Comparison of ENCODE assay signal across 8 cellular contexts in the genomic region with DNA sequence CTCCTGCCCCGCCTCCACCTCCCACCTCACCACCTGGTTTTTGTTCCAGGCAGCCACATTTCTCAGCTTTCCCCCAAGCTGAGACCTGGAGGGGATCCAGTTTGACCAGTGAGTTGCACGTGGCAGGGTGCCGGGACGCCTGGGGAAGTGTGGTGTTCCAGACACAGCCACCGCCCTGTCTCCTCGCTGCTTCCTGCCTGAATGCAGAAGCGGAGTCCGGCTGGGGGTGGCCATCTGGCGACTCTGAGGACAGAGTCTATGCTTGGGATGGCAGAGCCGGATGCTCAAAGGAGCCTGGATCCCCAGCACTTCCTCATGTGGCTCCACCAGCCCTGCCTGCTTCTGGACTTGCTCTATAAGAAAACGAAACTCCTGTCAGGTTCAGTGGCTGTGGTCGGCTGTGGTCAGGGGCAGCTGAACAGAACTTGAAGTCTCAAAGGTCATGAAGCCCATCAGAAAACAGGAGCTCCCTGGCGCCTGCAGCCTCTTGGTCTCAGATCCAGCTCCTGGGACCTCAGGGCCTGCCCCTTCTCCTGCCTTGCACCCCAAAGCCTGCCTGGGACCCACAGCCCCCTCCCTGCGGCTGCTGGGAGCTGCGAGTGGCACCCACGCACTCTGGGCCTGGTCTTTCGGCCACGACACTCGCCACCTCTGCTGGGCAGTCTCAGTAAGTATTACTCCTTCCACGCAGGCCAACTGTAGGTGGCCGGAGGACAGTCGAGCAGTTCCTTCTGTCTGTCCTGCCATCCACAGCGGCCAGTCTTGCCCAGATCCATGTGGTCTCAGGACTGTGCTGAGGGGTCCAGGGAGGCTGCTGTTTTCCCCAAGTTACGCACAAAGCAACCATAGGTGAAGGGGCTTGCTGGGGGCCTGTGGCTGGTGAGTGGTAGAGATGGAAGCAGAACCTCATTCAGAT.
A peak's percentile ranks its signal among the peaks of the same experiment; 100 is the strongest.
DNase-seq lines count a peak whose midpoint lies in the region; ATAC-seq and TF ChIP-seq lines count a peak whose summit lies in the region.

No MANE protein-coding gene starts in this region.

- H3K27ac ChIP-seq in HEK293 (ENCODE audit: extremely low read depth, low read depth, low read length) (no peak overlapping the region), fibroblast of lung (ENCODE audit: insufficient read depth, low read length) (peak overlapping the region; percentile 4), trophoblast cell (ENCODE audit: low read depth, low read length) (no peak overlapping the region)

- POLR2A ChIA-PET in HEK293 (lab: Yijun Ruan, JAX) = interaction anchor here (0.6 kb wide), 1 partner anchor 240 kb away, joined by 3 read pairs; no protein-coding TSS in a partner anchor
- POLR2A ChIA-PET in Caco-2 (lab: Charles Lee) = no interaction called here

- H3K79me1 ChIP-seq in trophoblast cell (ENCODE audit: low read length) = peaks cover 12% of the 10 kb centered on the region

- H3K4me1 ChIP-seq in HEK293 (ENCODE audit: control insufficient read depth, insufficient read depth, low read length) (peaks cover 7% of the 10 kb centered on the region), fibroblast of lung (ENCODE audit: control insufficient read depth, extremely low read depth, insufficient read depth, low read length) (peaks cover 30% of the 10 kb centered on the region), trophoblast cell (ENCODE audit: control insufficient read depth in 1 of 2, insufficient read depth in 2 of 2, low read length in 2 of 2) (peaks cover 28 to 31% of the 10 kb centered on the region in 2 experiments), Caco-2 (no peaks in the 10 kb centered on the region)

- H3K4me3 ChIP-seq in HEK293 (ENCODE audit: low read depth, low read length) = no peak overlapping the region
- H3K4me3 ChIP-seq in NB4 (ENCODE audit: low read depth, low read length) = no peak overlapping the region
- H3K4me3 ChIP-seq in fibroblast of lung (replicated peaks in 1 of 4; ENCODE audit: control extremely low read depth in 1 of 4, insufficient read depth in 1 of 4, low read depth in 3 of 4, low read length in 4 of 4) = peak overlapping the region in 1 of 4 experiments; percentile 14
- no peak overlapping the region for H3K4me3 ChIP-seq in trophoblast cell (ENCODE audit: low read depth, low read length)
- no peak overlapping the region for H3K4me3 ChIP-seq in Caco-2 (ENCODE audit: low read depth, low read length)

- TF ChIP-seq CTCF in HEK293 (tag by site-specific recombination; IDR thresholded peaks at IDR 0.05) (no peak), NB4 (IDR thresholded peaks at IDR 0.05; ENCODE audit: low read depth, low read length) (no peak), fibroblast of lung (conservative IDR thresholded peaks at IDR 0.05 in 1 of 2, IDR thresholded peaks at IDR 0.05 in 1 of 2; ENCODE audit: low read depth in 1 of 2, low read length in 2 of 2) (no peak), Caco-2 (IDR thresholded peaks at IDR 0.05; ENCODE audit: insufficient read depth in 1 of 2, low read depth in 1 of 2, low read length in 1 of 2, severe bottlenecking in 1 of 2, unreplicated experiment in 1 of 2) (no peak)

- H2BK12ac ChIP-seq in trophoblast cell (ENCODE audit: low read length) = peak overlapping the region; percentile 74

- no peak overlapping the region for H3K27ac Mint-ChIP-seq in Caco-2 (ENCODE audit: unreplicated experiment)
- H3K27ac Mint-ChIP-seq in effector memory CD8-positive, alpha-beta T cell = no peak overlapping the region

- H4K20me1 ChIP-seq in fibroblast of lung (ENCODE audit: control insufficient read depth, extremely low read depth, insufficient read depth, low read length) = no peaks in the 10 kb centered on the region

- no peak overlapping the region for H3K18ac ChIP-seq in trophoblast cell (ENCODE audit: low read length)

- no peak overlapping the region for H4K8ac ChIP-seq in trophoblast cell (ENCODE audit: low read depth, low read length)

- no peak overlapping the region for H3K23ac ChIP-seq in trophoblast cell (ENCODE audit: low read length)

- no peak overlapping the region for H3K9ac ChIP-seq in fibroblast of lung (ENCODE audit: insufficient read depth, low read length)
- H3K9ac ChIP-seq in trophoblast cell (ENCODE audit: low read length) = no peak overlapping the region

- H2BK5ac ChIP-seq in trophoblast cell (ENCODE audit: low read depth, low read length, poor library complexity) = no peak overlapping the region

- H3K36me3 ChIP-seq in HEK293 (ENCODE audit: control insufficient read depth in 2 of 2, insufficient read depth in 1 of 2, low read length in 2 of 2) = no peaks in the 10 kb centered on the region
- H3K36me3 ChIP-seq in fibroblast of lung (ENCODE audit: control insufficient read depth, insufficient read depth, low read length) = no peaks in the 10 kb centered on the region
- no peaks in the 10 kb centered on the region for H3K36me3 ChIP-seq in trophoblast cell (ENCODE audit: control insufficient read depth in 1 of 2, insufficient read depth in 2 of 2, low read length in 2 of 2)
- no peaks in the 10 kb centered on the region for H3K36me3 ChIP-seq in Caco-2 (ENCODE audit: control insufficient read depth, insufficient read depth, low read length)

- H3K14ac ChIP-seq in trophoblast cell (ENCODE audit: low read length) = peak overlapping the region; percentile 0

- peak overlapping the region; percentile 63 for H2AK5ac ChIP-seq in trophoblast cell (ENCODE audit: low read length)

- H3K79me2 ChIP-seq in fibroblast of lung (ENCODE audit: control insufficient read depth, insufficient read depth, low read length) (no peaks in the 10 kb centered on the region), trophoblast cell (ENCODE audit: control insufficient read depth, insufficient read depth, low read length, poor library complexity) (no peaks in the 10 kb centered on the region)

- DNase-seq in NB4 (ENCODE audit: low read depth) = peak; percentile 38
- peak; percentile 58 to 67 for DNase-seq in fibroblast of lung (ENCODE audit: low read depth in 2 of 2)
- DNase-seq in trophoblast cell = peak in 1 of 2 donors; percentile 29
- no peak for DNase-seq in Caco-2
- DNase-seq in effector memory CD8-positive, alpha-beta T cell = no peak
- no peak for DNase-seq in epidermal melanocyte (ENCODE audit: insufficient read length, low spot score)

- H3K27me3 Mint-ChIP-seq in Caco-2 (ENCODE audit: insufficient read depth, unreplicated experiment) = peaks cover 4% of the 10 kb centered on the region
- peaks cover 29 to 62% of the 10 kb centered on the region in 2 donors for H3K27me3 Mint-ChIP-seq in effector memory CD8-positive, alpha-beta T cell

- peak overlapping the region; percentile 54 for H2BK120ac ChIP-seq in trophoblast cell (ENCODE audit: insufficient read depth, low read length, poor library complexity)

- H3K36me3 Mint-ChIP-seq in Caco-2 (ENCODE audit: insufficient read depth, unreplicated experiment) = no peaks in the 10 kb centered on the region
- H3K36me3 Mint-ChIP-seq in effector memory CD8-positive, alpha-beta T cell (ENCODE audit: insufficient read depth) = no peaks in the 10 kb centered on the region

- H3K9me3 ChIP-seq in HEK293 (ENCODE audit: control insufficient read depth, insufficient read depth, low read depth, low read length) = no peaks in the 10 kb centered on the region
- H3K9me3 ChIP-seq in fibroblast of lung (ENCODE audit: control insufficient read depth, insufficient read depth, low read depth, low read length) = no peaks in the 10 kb centered on the region
- peaks cover 2% of the 10 kb centered on the region for H3K9me3 ChIP-seq in trophoblast cell (ENCODE audit: insufficient read depth, low read depth, low read length)
- no peaks in the 10 kb centered on the region for H3K9me3 ChIP-seq in Caco-2

- no peaks in the 10 kb centered on the region for H3K9me3 Mint-ChIP-seq in Caco-2 (ENCODE audit: unreplicated experiment)
- H3K9me3 Mint-ChIP-seq in effector memory CD8-positive, alpha-beta T cell = no peaks in the 10 kb centered on the region

- H3K27me3 ChIP-seq in fibroblast of lung (ENCODE audit: control insufficient read depth, insufficient read depth, low read length) = no peaks in the 10 kb centered on the region
- no peaks in the 10 kb centered on the region for H3K27me3 ChIP-seq in trophoblast cell (ENCODE audit: insufficient read depth, low read length)
- no peaks in the 10 kb centered on the region for H3K27me3 ChIP-seq in Caco-2 (replicated peaks; ENCODE audit: control insufficient read depth, insufficient read depth, low read length)

- CTCF ChIA-PET in HEK293 (lab: Yijun Ruan, JAX) (interaction anchor here (0.5 kb wide), 1 partner anchor 344 kb away, joined by 3 read pairs; no protein-coding TSS in a partner anchor), Caco-2 (lab: Charles Lee) (interaction anchor here (0.6 kb wide), 1 partner anchor 8 kb away, joined by 3 read pairs; no protein-coding TSS in a partner anchor)

- ATAC-seq in GM18517 (IDR thresholded peaks at IDR 0.05; ENCODE audit: unreplicated experiment) = peak; percentile 83
- no peak for ATAC-seq in effector memory CD8-positive, alpha-beta T cell (replicated peaks)

- H3K4me2 ChIP-seq in fibroblast of lung (ENCODE audit: extremely low read depth, insufficient read depth, low read length) (peak overlapping the region; percentile 11), trophoblast cell (ENCODE audit: low read length) (no peak overlapping the region)

- no CpG with 5 or more reads among the region's 24 CpGs for WGBS in trophoblast cell (ENCODE audit: extremely low coverage, insufficient coverage, insufficient read length)

- TF ChIP-seq POLR2A in NB4 (IDR thresholded peaks at IDR 0.05; ENCODE audit: extremely low read depth, insufficient read length) = no peak

- H3K4ac ChIP-seq in trophoblast cell (ENCODE audit: low read depth, low read length) = no peak overlapping the region

- H2AFZ ChIP-seq in fibroblast of lung (ENCODE audit: low read length) (peak overlapping the region; percentile 61), trophoblast cell (ENCODE audit: insufficient read depth, low read length, poor library complexity) (no peak overlapping the region)

- peak overlapping the region; percentile 41 for H4K91ac ChIP-seq in trophoblast cell (ENCODE audit: low read depth, low read length)

- intact Hi-C loops in Caco-2 (cut with micrococcal nuclease; ENCODE audit: unreplicated experiment) = no loop called here

- H4K12ac ChIP-seq in trophoblast cell (ENCODE audit: low read depth, low read length) = no peak overlapping the region

- no peak overlapping the region for H3K4me3 Mint-ChIP-seq in Caco-2 (ENCODE audit: unreplicated experiment)
- no peak overlapping the region for H3K4me3 Mint-ChIP-seq in effector memory CD8-positive, alpha-beta T cell

- no peaks in the 10 kb centered on the region for H3K4me1 Mint-ChIP-seq in Caco-2 (ENCODE audit: low read depth, unreplicated experiment)
- peaks cover 8 to 16% of the 10 kb centered on the region in 2 donors for H3K4me1 Mint-ChIP-seq in effector memory CD8-positive, alpha-beta T cell (ENCODE audit: low read depth in 2 of 2)

- no TSS peak for BruUV-seq in Caco-2 (replicated peaks; lab: Mats Ljungman, UMichigan)

TF ChIP-seq in HEK293, 187 proteins besides CTCF, POLR2A, EP300 and RAD21 (continues in another document):
- TF ChIP-seq ZNF155 (tag by site-specific recombination; IDR thresholded peaks at IDR 0.05) (no peak), ZIC2 (tag by site-specific recombination; IDR thresholded peaks at IDR 0.05) (0 out of 2 replicates have a peak, but pooled peaks have one; percentile 6)

Comparison
In these comparisons a context has a peak if more than half of its experiments do, and no peak if none do; other contexts are left out.
1. DNase-seq: peak in NB4 (single experiment) and fibroblast of lung (2 of 2); none in Caco-2 (0 of 2), effector memory CD8-positive, alpha-beta T cell (0 of 3) and epidermal melanocyte (single experiment).